ENCODE assay signal across 31 cellular contexts in genomic region chr1:23352096-23352695, GRCh38.
"Had no signal": no experiment of that assay in that cellular context is flagged by ENCODE, and none has a peak within 500 bp of the region (broad histone marks: within the 10 kb centered on the region; RNA-seq: fewer than 3 reads in every experiment).

No MANE protein-coding gene starts in this region.

- H3K9me3 Mint-ChIP-seq: activated T-cell treated with anti-CD3 and anti-CD28 coated beads, Interleukin-2, amount 50 U/mL, for 24 hours; activated T-helper 17 cell treated with anti-CD3 and anti-CD28 coated beads, Interleukin-2, amount 50 U/mL, for 72 hours; WTC11 had no signal

- H3K4me1 ChIP-seq: body of pancreas, colonic mucosa, esophagus squamous epithelium had no signal

- FAIRE-seq: endometrium, endothelial cell of umbilical vein had no signal

- H3K27ac Mint-ChIP-seq: activated CD4-positive, alpha-beta memory T cell treated with anti-CD3 and anti-CD28 coated beads, Interleukin-2, amount 10 ng/mL, durations not matched to agents 7 days and 5 days; activated CD4-positive, alpha-beta T cell treated with anti-CD3 and anti-CD28 coated beads, Interleukin-2, amount 10 ng/mL, durations not matched to agents 7 days and 5 days; activated naive CD8-positive, alpha-beta T cell; activated T-cell treated with anti-CD3 and anti-CD28 coated beads, Interleukin-2, amount 50 U/mL, for 24 hours; activated T-cell treated with anti-CD3 and anti-CD28 coated beads, Interleukin-2, amount 50 U/mL, for 72 hours; activated T-helper 17 cell treated with anti-CD3 and anti-CD28 coated beads, Interleukin-2, amount 50 U/mL, for 72 hours; WTC11 had no signal

- H3K4me3 Mint-ChIP-seq: activated CD4-positive, alpha-beta memory T cell treated with anti-CD3 and anti-CD28 coated beads, Interleukin-2, amount 10 ng/mL, durations not matched to agents 7 days and 5 days; activated CD4-positive, alpha-beta T cell treated with anti-CD3 and anti-CD28 coated beads, Interleukin-2, amount 10 ng/mL, durations not matched to agents 7 days and 5 days; activated naive CD8-positive, alpha-beta T cell; activated T-cell treated with anti-CD3 and anti-CD28 coated beads, Interleukin-2, amount 50 U/mL, for 24 hours; activated T-cell treated with anti-CD3 and anti-CD28 coated beads, Interleukin-2, amount 50 U/mL, for 72 hours; activated T-helper 17 cell treated with anti-CD3 and anti-CD28 coated beads, Interleukin-2, amount 50 U/mL, for 72 hours; WTC11 had no signal

- H3K27ac ChIP-seq: body of pancreas, colonic mucosa, epithelial cell of prostate, esophagus squamous epithelium, gastroesophageal sphincter, heart right ventricle had no signal

- H3K9me3 ChIP-seq: body of pancreas, colonic mucosa, esophagus squamous epithelium, gastroesophageal sphincter, heart right ventricle had no signal

- H3K27me3 ChIP-seq: body of pancreas, colonic mucosa, esophagus squamous epithelium, gastroesophageal sphincter, heart right ventricle had no signal

- ATAC-seq: activated T-cell treated with anti-CD3 and anti-CD28 coated beads, Interleukin-2, amount 50 U/mL, for 72 hours; activated T-helper 17 cell treated with anti-CD3 and anti-CD28 coated beads, Interleukin-2, amount 50 U/mL, for 72 hours; body of pancreas; gastroesophageal sphincter; heart right ventricle; WTC11 had no signal

- DNase-seq: activated CD4-positive, alpha-beta memory T cell treated with anti-CD3 and anti-CD28 coated beads, Interleukin-2, amount 10 ng/mL, durations not matched to agents 7 days and 5 days; activated CD4-positive, alpha-beta T cell treated with anti-CD3 and anti-CD28 coated beads for 1 hour; activated CD4-positive, alpha-beta T cell treated with anti-CD3 and anti-CD28 coated beads for 4 hours; activated CD4-positive, alpha-beta T cell treated with anti-CD3 and anti-CD28 coated beads, Interleukin-2, amount 10 ng/mL, durations not matched to agents 7 days and 5 days; activated CD4-positive, alpha-beta T cell treated with anti-CD3 and anti-CD28 coated beads, Interleukin-2, amount 50 U/mL, for 4 hours; activated CD8-positive, alpha-beta memory T cell treated with anti-CD3 and anti-CD28 coated beads, Interleukin-2, amount 50 U/mL, for 48 hours; activated effector memory CD4-positive, alpha-beta T cell treated with Interleukin-2 at 50 U/mL for 16 hours; activated gamma-delta T cell treated with Interleukin-2 at 50 U/mL for 16 hours; activated naive CD4-positive, alpha-beta T cell treated with anti-CD3 and anti-CD28 coated beads, Interleukin-2, amount 50 U/mL, for 16 hours; activated naive CD4-positive, alpha-beta T cell treated with Interleukin-2 at 50 U/mL for 16 hours; activated T-cell treated with anti-CD3 and anti-CD28 coated beads for 4 hours; activated T-cell treated with anti-CD3 and anti-CD28 coated beads, Interleukin-2, amount 50 U/mL, for 24 hours; activated T-cell treated with anti-CD3 and anti-CD28 coated beads, Interleukin-2, amount 50 U/mL, for 72 hours; amygdala; aorta; body of pancreas; central memory CD4-positive, alpha-beta T cell; cerebellar nuclear complex; colonic mucosa; effector CD8-positive, alpha-beta T cell; esophagus squamous epithelium; foreskin melanocyte; heart right ventricle; T-helper 2 cell had no signal

- H3K4me1 Mint-ChIP-seq: activated T-helper 17 cell treated with anti-CD3 and anti-CD28 coated beads, Interleukin-2, amount 50 U/mL, for 72 hours; WTC11 had no signal

- H3K27me3 Mint-ChIP-seq: activated naive CD8-positive, alpha-beta T cell; activated T-cell treated with anti-CD3 and anti-CD28 coated beads, Interleukin-2, amount 50 U/mL, for 24 hours; activated T-helper 17 cell treated with anti-CD3 and anti-CD28 coated beads, Interleukin-2, amount 50 U/mL, for 72 hours had no signal

- H3K4me3 ChIP-seq: body of pancreas, colonic mucosa, esophagus squamous epithelium, gastroesophageal sphincter, heart right ventricle had no signal

- H3K36me3 ChIP-seq: colonic mucosa, esophagus squamous epithelium, gastroesophageal sphincter had no signal

- H3K36me3 Mint-ChIP-seq: activated naive CD8-positive, alpha-beta T cell; WTC11 had no signal
